ENCODE assay signal across 2 cellular contexts in genomic region chr10:97915346-97915745, GRCh38.
TF ChIP-seq lines count a peak whose summit lies in the region.

No MANE protein-coding gene starts in this region.

TF ChIP-seq in SK-N-SH, 30 proteins besides CTCF, POLR2A, EP300 and RAD21 (continued from another document):
- no peak for TF ChIP-seq MAX (IDR thresholded peaks at IDR 0.05; ENCODE audit: low read depth)
- no peak for TF ChIP-seq MXI1 (IDR thresholded peaks at IDR 0.05; ENCODE audit: low read depth, low read length)
- TF ChIP-seq FOXJ3 (CRISPR knock-in tag; IDR thresholded peaks at IDR 0.05): no peak
- no peak for TF ChIP-seq GABPA (IDR thresholded peaks at IDR 0.05; ENCODE audit: low read depth)

TF ChIP-seq in SK-N-SH treated with all-trans-retinoic acid at 6 μM for 48 hours, 23 proteins besides CTCF, POLR2A, EP300 and RAD21 (continued from another document):
- no peak for TF ChIP-seq TSHZ2 (CRISPR knock-in tag; IDR thresholded peaks at IDR 0.05)
- no peak for TF ChIP-seq PPARA (CRISPR knock-in tag; IDR thresholded peaks at IDR 0.05; ENCODE audit: borderline replicate concordance)
- no peak for TF ChIP-seq ESRRG (CRISPR knock-in tag; IDR thresholded peaks at IDR 0.05)
- no peak for TF ChIP-seq ZNF565 (CRISPR knock-in tag; conservative IDR thresholded peaks at IDR 0.05; ENCODE audit: low read depth)
- no peak for TF ChIP-seq CSRNP3 (CRISPR knock-in tag; IDR thresholded peaks at IDR 0.05)
